ENCODE assay signal across 22 cellular contexts in the genomic region with DNA sequence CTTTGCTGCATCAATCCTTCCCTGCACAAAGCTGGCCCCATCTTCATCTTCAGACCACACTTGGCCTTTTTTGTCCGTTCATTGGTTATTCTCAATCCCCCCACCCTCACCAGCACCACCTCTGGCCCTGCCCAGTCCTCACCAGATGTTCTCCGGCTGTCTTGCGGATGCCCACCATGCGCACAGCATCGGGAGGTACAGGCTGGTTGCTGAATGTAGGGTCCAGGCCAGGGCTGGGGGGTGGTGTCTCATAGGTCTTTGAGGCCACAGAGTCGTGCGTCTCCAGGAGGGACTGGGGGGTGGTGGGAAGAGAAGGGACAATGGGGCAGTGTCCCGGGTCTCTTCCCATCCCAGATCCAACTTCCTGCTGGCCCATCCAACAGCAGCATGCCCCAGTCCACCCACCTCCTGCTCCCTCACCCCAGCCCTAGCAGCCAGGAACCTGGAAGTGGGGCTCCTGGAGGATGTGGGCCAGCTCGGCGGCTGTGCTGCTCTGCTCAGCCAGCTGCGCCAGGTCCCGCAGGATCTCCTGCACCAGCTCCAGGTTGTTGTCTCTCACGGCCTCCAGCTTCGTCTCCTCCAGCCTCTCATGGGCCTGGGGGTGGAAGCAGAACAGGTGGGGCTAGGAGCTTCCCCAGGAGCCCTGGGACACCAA. TPM values are rescaled to one million over a fixed set of nuclear protein-coding genes. Genes with fewer than 3 reads are reported as not detected.
"Had no signal": no experiment of that assay in that cellular context is flagged by ENCODE, and none has a peak within 500 bp of the region (broad histone marks: within the 10 kb centered on the region; RNA-seq: fewer than 3 reads in every experiment).

No MANE protein-coding gene starts in this region.

- H3K27me3 ChIP-seq: SJCRH30 had no signal

- H3K9me3 ChIP-seq: MG63, SJCRH30 had no signal

- H3K27ac ChIP-seq: SJCRH30 had no signal

- DNase-seq: IMR-90, Karpas-422, KG1, MG63, NCI-H1092, NCI-H1105 treated with DMSO at 0.1 percent for 48 hours, NCI-H1417 treated with DMSO at 0.1 percent for 48 hours, NCI-H146, NCI-H1694 treated with DMSO at 0.1 percent for 48 hours, NCI-H1930, NCI-H2081 treated with DMSO at 0.1 percent for 48 hours, NCI-H2171 treated with DMSO at 0.1 percent for 48 hours, NCI-H446, NCI-H510A, NCI-H524 treated with DMSO at 0.1 percent for 48 hours, NCI-H69, NCI-H774, RPMI8226, SHP77 treated with DMSO at 0.1 percent for 48 hours, SJCRH30 had no signal

- H3K36me3 ChIP-seq: MG63, SJCRH30 had no signal

- H3K4me3 ChIP-seq: MG63, SJCRH30 had no signal

RNA-seq across cellular contexts. Expression of a gene that starts 35.9 kb away (rescaled TPM):
- total RNA-seq: HepG2, HT1080, IMR-90, SJCRH30 had no signal
- polyA plus RNA-seq: HepG2, IMR-90 had no signal

RNA-seq across cellular contexts. Expression of a gene that starts 59.4 kb away (rescaled TPM):
- total RNA-seq: HepG2, HT1080, IMR-90, SJCRH30 had no signal
- polyA plus RNA-seq: HepG2, IMR-90 had no signal
